Comparison of ENCODE assay signal across 1 cellular context in the genomic region with DNA sequence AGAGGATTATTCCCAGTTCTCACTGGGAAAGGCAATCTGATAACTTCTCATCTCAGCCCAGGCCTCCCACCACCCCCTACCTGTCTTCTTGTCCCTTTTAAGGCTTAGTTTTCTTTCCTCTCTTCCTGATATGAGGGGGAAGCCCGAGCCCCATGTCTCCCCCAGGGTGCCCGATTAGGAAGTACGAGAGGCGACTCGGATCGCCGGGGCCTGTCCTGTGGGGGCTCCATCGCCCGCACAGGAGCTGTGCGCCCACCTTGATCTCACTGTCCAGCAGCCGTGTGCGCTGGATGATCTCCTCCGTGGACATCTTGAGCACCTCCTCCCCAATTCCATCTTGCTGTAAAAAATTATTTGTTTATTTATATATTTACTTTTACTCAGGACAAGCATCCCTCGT.
TF ChIP-seq lines count a peak whose summit lies in the region.

No MANE protein-coding gene starts in this region.

TF ChIP-seq in K562, 482 proteins besides CTCF, POLR2A, EP300 and RAD21:
- TF ChIP-seq, protein P1, sequence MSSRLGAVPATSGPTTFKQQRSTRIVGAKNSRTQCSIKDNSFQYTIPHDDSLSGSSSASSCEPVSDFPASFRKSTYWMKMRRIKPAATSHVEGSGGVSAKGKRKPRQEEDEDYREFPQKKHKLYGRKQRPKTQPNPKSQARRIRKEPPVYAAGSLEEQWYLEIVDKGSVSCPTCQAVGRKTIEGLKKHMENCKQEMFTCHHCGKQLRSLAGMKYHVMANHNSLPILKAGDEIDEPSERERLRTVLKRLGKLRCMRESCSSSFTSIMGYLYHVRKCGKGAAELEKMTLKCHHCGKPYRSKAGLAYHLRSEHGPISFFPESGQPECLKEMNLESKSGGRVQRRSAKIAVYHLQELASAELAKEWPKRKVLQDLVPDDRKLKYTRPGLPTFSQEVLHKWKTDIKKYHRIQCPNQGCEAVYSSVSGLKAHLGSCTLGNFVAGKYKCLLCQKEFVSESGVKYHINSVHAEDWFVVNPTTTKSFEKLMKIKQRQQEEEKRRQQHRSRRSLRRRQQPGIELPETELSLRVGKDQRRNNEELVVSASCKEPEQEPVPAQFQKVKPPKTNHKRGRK (tag; IDR thresholded peaks at IDR 0.05) = 0 out of 2 replicates have a peak, but pooled peaks have one; percentile 29
- TF ChIP-seq POLR3G (IDR thresholded peaks at IDR 0.05; ENCODE audit: extremely low read depth, insufficient read length, insufficient replicate concordance) (no peak), ELF2 (CRISPR knock-in tag; IDR thresholded peaks at IDR 0.05) (no peak), ZNF668 (CRISPR knock-in tag; IDR thresholded peaks at IDR 0.05) (no peak), DPF2 (IDR thresholded peaks at IDR 0.05) (no peak), RREB1 (CRISPR knock-in tag; IDR thresholded peaks at IDR 0.05) (no peak), POLR2H (tag; IDR thresholded peaks at IDR 0.05; ENCODE audit: low read depth) (no peak), ZNF395 (CRISPR knock-in tag; IDR thresholded peaks at IDR 0.05) (0 out of 2 replicates have a peak, but pooled peaks have one; percentile 69), ZNF175 (CRISPR knock-in tag; IDR thresholded peaks at IDR 0.05; ENCODE audit: low read depth) (0 out of 2 replicates have a peak, but pooled peaks have one; percentile 35), MIER1 (IDR thresholded peaks at IDR 0.05; ENCODE audit: low read depth) (0 out of 2 replicates have a peak, but pooled peaks have one; percentile 28), TAF1 (IDR thresholded peaks at IDR 0.05; ENCODE audit: control insufficient read depth, extremely low read depth, insufficient read depth, low read length, severe bottlenecking) (no peak), IRF2 (CRISPR knock-in tag; IDR thresholded peaks at IDR 0.05) (no peak), ARID4B (CRISPR knock-in tag; IDR thresholded peaks at IDR 0.05) (peak; percentile 9; the same call in 1 of the 2 replicates)
